ENCODE assay signal across 1 cellular context in the genomic region with DNA sequence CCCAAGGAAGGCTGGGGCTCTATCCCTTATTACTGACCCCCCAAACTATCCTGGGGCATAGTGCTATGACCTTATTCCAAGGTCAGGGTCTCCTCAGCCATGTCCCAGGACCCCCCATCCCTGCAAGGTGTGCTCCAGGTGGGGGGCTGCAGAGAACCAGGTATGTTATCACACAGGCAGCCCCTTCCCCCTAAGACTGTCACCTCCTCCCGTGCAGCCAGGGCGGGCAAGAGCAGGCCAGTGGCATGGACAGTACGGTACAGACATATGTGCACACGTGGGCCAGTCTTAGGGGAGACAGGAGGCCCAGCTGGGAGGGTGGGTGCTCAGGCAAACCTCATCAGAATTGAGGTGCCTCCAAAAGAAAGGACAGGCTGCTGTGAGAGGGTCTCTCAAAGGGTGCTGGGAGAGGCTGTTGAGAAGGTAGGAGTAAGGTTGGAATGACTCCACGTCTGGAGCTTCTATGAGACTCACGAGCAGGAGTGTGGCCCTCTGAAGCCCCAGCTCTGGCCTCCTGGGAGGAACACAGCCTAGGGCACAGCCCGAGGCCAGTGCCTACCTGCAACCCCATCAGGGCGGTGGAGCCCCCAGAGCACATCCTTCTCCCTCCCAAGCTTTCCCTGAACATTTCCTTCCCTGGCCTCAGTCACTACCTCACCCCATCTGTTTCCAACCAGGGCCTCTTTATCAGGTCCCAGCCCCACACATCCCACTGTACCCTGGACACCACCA.
TF ChIP-seq lines count a peak whose summit lies in the region.

No MANE protein-coding gene starts in this region.

TF ChIP-seq in A549, 52 proteins besides CTCF, POLR2A, EP300 and RAD21 (continued from another document):
- TF ChIP-seq, protein P1, sequence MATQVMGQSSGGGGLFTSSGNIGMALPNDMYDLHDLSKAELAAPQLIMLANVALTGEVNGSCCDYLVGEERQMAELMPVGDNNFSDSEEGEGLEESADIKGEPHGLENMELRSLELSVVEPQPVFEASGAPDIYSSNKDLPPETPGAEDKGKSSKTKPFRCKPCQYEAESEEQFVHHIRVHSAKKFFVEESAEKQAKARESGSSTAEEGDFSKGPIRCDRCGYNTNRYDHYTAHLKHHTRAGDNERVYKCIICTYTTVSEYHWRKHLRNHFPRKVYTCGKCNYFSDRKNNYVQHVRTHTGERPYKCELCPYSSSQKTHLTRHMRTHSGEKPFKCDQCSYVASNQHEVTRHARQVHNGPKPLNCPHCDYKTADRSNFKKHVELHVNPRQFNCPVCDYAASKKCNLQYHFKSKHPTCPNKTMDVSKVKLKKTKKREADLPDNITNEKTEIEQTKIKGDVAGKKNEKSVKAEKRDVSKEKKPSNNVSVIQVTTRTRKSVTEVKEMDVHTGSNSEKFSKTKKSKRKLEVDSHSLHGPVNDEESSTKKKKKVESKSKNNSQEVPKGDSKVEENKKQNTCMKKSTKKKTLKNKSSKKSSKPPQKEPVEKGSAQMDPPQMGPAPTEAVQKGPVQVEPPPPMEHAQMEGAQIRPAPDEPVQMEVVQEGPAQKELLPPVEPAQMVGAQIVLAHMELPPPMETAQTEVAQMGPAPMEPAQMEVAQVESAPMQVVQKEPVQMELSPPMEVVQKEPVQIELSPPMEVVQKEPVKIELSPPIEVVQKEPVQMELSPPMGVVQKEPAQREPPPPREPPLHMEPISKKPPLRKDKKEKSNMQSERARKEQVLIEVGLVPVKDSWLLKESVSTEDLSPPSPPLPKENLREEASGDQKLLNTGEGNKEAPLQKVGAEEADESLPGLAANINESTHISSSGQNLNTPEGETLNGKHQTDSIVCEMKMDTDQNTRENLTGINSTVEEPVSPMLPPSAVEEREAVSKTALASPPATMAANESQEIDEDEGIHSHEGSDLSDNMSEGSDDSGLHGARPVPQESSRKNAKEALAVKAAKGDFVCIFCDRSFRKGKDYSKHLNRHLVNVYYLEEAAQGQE (IDR thresholded peaks at IDR 0.05): no peak
- TF ChIP-seq POLR2AphosphoS2 (conservative IDR thresholded peaks at IDR 0.05; ENCODE audit: low read length): no peak
